Comparison of ENCODE assay signal across 8 cellular contexts in the genomic region with DNA sequence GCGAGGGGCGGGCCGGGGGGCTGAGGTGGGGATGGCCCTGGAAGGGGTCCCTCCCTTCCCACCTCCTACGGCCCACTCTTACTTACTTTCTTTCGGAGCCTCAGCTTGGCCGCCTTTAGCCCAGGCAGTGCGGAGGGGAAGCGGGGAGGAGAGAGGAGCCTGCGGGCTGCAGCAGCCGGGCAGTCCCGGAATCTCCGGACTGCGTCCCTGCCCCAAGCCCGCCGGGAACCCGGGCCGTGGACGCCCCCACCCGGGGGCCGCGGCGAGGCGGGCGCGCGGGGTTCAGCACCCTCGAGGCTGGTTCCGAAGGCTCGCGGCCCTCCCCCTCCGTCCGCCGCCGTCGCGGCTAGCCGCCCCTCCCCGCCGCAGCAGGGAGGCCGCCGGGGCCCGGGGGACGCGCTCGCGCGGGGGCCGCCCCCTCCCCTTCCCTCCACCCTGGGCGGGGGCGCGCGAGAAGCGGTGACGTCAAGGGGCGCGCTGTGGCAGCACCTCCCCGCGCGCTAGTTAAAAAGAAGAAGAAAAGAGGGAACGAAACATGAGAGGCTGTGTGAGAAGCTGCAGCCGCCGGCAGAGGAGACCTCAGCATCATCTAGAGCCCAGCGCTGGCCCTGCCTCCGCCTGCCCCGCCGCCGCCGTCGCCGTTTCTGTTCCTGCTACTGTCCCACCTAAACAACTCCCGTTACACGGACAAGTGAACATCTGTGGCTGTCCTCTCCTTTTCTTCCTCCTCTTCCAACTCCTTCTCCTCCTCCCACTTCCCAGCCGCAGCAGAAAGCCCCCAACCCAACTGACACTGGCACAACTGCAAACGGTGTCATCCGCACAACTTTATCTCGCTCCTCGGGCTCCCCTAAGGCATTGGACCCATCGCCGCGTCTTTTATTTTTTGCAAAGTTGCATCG. TPM values are rescaled to one million over a fixed set of nuclear protein-coding genes. Genes with fewer than 3 reads are reported as not detected.
DNase-seq lines count a peak whose midpoint lies in the region; ATAC-seq, FAIRE-seq and TF ChIP-seq lines count a peak whose summit lies in the region.

A gene with protein sequence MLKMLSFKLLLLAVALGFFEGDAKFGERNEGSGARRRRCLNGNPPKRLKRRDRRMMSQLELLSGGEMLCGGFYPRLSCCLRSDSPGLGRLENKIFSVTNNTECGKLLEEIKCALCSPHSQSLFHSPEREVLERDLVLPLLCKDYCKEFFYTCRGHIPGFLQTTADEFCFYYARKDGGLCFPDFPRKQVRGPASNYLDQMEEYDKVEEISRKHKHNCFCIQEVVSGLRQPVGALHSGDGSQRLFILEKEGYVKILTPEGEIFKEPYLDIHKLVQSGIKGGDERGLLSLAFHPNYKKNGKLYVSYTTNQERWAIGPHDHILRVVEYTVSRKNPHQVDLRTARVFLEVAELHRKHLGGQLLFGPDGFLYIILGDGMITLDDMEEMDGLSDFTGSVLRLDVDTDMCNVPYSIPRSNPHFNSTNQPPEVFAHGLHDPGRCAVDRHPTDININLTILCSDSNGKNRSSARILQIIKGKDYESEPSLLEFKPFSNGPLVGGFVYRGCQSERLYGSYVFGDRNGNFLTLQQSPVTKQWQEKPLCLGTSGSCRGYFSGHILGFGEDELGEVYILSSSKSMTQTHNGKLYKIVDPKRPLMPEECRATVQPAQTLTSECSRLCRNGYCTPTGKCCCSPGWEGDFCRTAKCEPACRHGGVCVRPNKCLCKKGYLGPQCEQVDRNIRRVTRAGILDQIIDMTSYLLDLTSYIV (plus strand): TSS at position 536 of the 902 bp plus-strand sequence. CDS start 520 bp downstream, outside the sequence.

- H3K36me3 ChIP-seq in GM23248 (ENCODE audit: low read depth) (no peaks in the 10 kb centered on the region), Peyer's patch (no peaks in the 10 kb centered on the region), bronchial epithelial cell (ENCODE audit: control insufficient read depth, insufficient read depth, low read length) (no peaks in the 10 kb centered on the region)

- intact Hi-C loops in sciatic nerve (cut with DNase I) = no loop called here

- H3K9ac ChIP-seq in GM23248 = peak within 1 kb of the TSS; percentile 19; the same call in 1 of the 2 replicates

- H3K27me3 ChIP-seq in GM23248 (replicated peaks; ENCODE audit: insufficient read depth) = peaks cover 28% of the 10 kb centered on the region
- H3K27me3 ChIP-seq in Peyer's patch = peaks cover 0 to 17% of the 10 kb centered on the region in 2 donors
- H3K27me3 ChIP-seq in bronchial epithelial cell (ENCODE audit: control insufficient read depth, insufficient read depth, low read length) = peaks cover 2% of the 10 kb centered on the region

- in situ Hi-C loops in GM23248 (cut with MboI) = no loop called here

- no peak for TF ChIP-seq POLR2A in Peyer's patch (IDR thresholded peaks at IDR 0.05)

- H3K4me1 ChIP-seq in GM23248 (ENCODE audit: insufficient read depth) (peaks cover 8% of the 10 kb centered on the region; the same call in 1 of the 2 replicates), Peyer's patch (peaks cover 0 to 8% (median 0%) of the 10 kb centered on the region in 4 donors)

- DNase-seq in ELR (ENCODE audit: low read depth) = peak; percentile 61
- peak; percentile 68 for DNase-seq in GM23248
- peak in 2 of 3 donors; percentile 51 to 53 for DNase-seq in Peyer's patch
- no peak for DNase-seq in bronchial epithelial cell (ENCODE audit: low read depth)
- peak; percentile 71 for DNase-seq in iPS-NIHi11 (ENCODE audit: low spot score)
- peak; percentile 78 for DNase-seq in sciatic nerve (ENCODE audit: low spot score)

- no peaks in the 10 kb centered on the region for H3K9me2 ChIP-seq in GM23248 (ENCODE audit: insufficient read depth)

- no peak for FAIRE-seq in bronchial epithelial cell (lab: Jason Lieb, UNC)

- H3K4me3 ChIP-seq in GM23248 = peak within 1 kb of the TSS; percentile 71
- peak within 1 kb of the TSS; percentile 15 to 54 (median 42) for H3K4me3 ChIP-seq in Peyer's patch
- peak within 1 kb of the TSS; percentile 35 for H3K4me3 ChIP-seq in bronchial epithelial cell (ENCODE audit: low read depth, low read length)

- no peaks in the 10 kb centered on the region for H3F3A ChIP-seq in GM23248 (ENCODE audit: insufficient read depth)

- H3K9me3 ChIP-seq in GM23248 (ENCODE audit: low read depth) = no peaks in the 10 kb centered on the region
- no peaks in the 10 kb centered on the region for H3K9me3 ChIP-seq in Peyer's patch

- TF ChIP-seq CTCF in Peyer's patch (IDR thresholded peaks at IDR 0.05) (no peak), bronchial epithelial cell (IDR thresholded peaks at IDR 0.05; ENCODE audit: insufficient read depth, low read length, severe bottlenecking) (no peak)

- H4K20me1 ChIP-seq in GM23248 (ENCODE audit: insufficient read depth) = no peaks in the 10 kb centered on the region

- peak; percentile 86 for ATAC-seq in sciatic nerve
- ATAC-seq in HG02571 (IDR thresholded peaks at IDR 0.05; ENCODE audit: unreplicated experiment) = no peak
- ATAC-seq in GM18870 (IDR thresholded peaks at IDR 0.05; ENCODE audit: unreplicated experiment) = no peak

- WGBS in GM23248 (ENCODE audit: low coverage in 1 of 2, low lambda C conversion rate in 2 of 2, missing lambda C conversion rate in 2 of 2), 2 experiments = 2% methylated on average over 22 to 68 of the region's 81 CpGs

- H3K4me2 ChIP-seq in GM23248 (ENCODE audit: unreplicated experiment) = peak within 1 kb of the TSS; percentile 84

- H2AFZ ChIP-seq in GM23248 = peak within 1 kb of the TSS; percentile 88

- H3K79me2 ChIP-seq in GM23248 (ENCODE audit: insufficient read depth) = no peaks in the 10 kb centered on the region

- H3K27ac ChIP-seq in GM23248 = no peak within 1 kb of the TSS
- peak within 1 kb of the TSS in 2 of 4 donors; percentile 30 to 60 for H3K27ac ChIP-seq in Peyer's patch

RNA-seq across cellular contexts. Expression of the gene that starts here (rescaled TPM):
- under 0.01 TPM in 1 of 2 replicates, not detected in the other for total RNA-seq in GM23248 (2014; rRNA removed; shearing (Covaris generic))
- 0.06 and 0.33 TPM in 2 replicates for polyA plus RNA-seq in GM23248 (2016; fragmentation: Nextera tagmentation; extraction: Ambion mirVana)
- total RNA-seq in Peyer's patch = 10 to 100 TPM in 1 of 4 donors, 1 to 10 TPM in 3; 3.0 to 37.1 (median 6.6) TPM
- total RNA-seq in bronchial epithelial cell = not detected in 2 replicates
- 7.8 TPM for total RNA-seq in sciatic nerve

Comparison
In these comparisons a context has a peak if more than half of its experiments do, and no peak if none do; other contexts are left out.
1. Peak in DNase-seq, H3K4me3 ChIP-seq, H3K9ac ChIP-seq and H3K4me2 ChIP-seq in GM23248; RNA of the gene not detected or under 1 TPM.